ENCODE assay signal across 16 cellular contexts in the genomic region with DNA sequence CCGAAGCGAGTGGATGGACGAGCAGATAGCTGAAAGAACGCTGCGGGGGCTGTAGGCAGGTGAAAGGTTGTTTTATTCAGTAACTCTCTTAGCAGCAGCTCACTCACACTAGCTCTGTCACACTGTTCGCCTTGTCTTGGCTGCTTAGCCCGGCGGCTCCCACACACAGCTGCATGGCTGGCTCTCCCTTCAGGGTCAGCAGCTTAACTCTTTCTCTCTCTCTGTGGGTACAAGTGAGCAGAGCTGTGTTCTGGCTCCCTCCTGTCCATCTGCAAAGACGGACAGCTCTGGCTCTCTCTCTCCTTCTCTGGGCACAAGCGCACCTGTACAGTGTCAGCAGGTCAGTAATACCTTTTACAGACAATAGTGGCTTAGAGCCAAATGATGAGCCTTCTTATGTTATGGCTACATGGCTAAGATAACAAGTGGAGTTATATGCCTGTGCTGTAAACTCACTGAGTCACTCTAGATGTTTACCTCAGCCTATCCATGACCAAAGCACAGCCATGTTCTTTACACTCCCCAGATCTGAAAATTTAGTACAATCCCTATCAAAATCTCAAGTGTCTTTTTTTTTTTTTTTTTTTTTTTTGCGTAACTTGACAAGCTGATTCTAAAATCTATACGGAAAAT.
DNase-seq lines count a peak whose midpoint lies in the region; ATAC-seq and TF ChIP-seq lines count a peak whose summit lies in the region.
"Had no signal": no experiment of that assay in that cellular context is flagged by ENCODE, and none has a peak within 500 bp of the region (broad histone marks: within the 10 kb centered on the region; RNA-seq: fewer than 3 reads in every experiment).

No MANE protein-coding gene starts in this region.

- intact Hi-C loops in heart right ventricle (cut with DNase I) = loop anchor here in 2 of 10 donors (10.0 kb wide), 2 partner anchors 326 to 336 kb away; no protein-coding TSS in a partner anchor
- intact Hi-C loops in ovary (cut with DNase I) = no loop called here
- intact Hi-C loops in tibial artery (cut with DNase I; ENCODE audit: low total_unique reads) = no loop called here

- H3K27ac Mint-ChIP-seq in HFFc6 = no peak overlapping the region
- H3K27ac Mint-ChIP-seq: activated CD4-positive, alpha-beta memory T cell treated with anti-CD3 and anti-CD28 coated beads, Interleukin-2, amount 10 ng/mL, durations not matched to agents 7 days and 5 days; naive thymus-derived CD4-positive, alpha-beta T cell had no signal

- H3K27ac ChIP-seq in heart right ventricle = peak overlapping the region in 5 of 10 donors; percentile 1 to 87 (median 7)
- H3K27ac ChIP-seq in ovary = peak overlapping the region in 1 of 2 donors; percentile 54
- no peak overlapping the region for H3K27ac ChIP-seq in tibial artery
- H3K27ac ChIP-seq: gastrocnemius medialis had no signal

- H3K9me3 Mint-ChIP-seq in HFFc6 = no peaks in the 10 kb centered on the region

- peaks cover 19% of the 10 kb centered on the region for H3K27me3 Mint-ChIP-seq in HFFc6 (ENCODE audit: insufficient read depth)

- no peak for TF ChIP-seq POLR2A in ovary (IDR thresholded peaks at IDR 0.05)

- peak overlapping the region in 2 of 10 donors; percentile 12 to 19 for H3K4me3 ChIP-seq in heart right ventricle
- H3K4me3 ChIP-seq in ovary = no peak overlapping the region
- no peak overlapping the region for H3K4me3 ChIP-seq in tibial artery

- H3K9me3 ChIP-seq in heart right ventricle (peaks cover 0 to 41% (median 8%) of the 10 kb centered on the region in 11 donors), ovary (no peaks in the 10 kb centered on the region), tibial artery (peaks cover 0 to 3% (median 0%) of the 10 kb centered on the region in 3 donors)
- H3K9me3 ChIP-seq: Caco-2, gastrocnemius medialis had no signal

- no peak for TF ChIP-seq EP300 in ovary (IDR thresholded peaks at IDR 0.05)

- no peaks in the 10 kb centered on the region for H3K36me3 Mint-ChIP-seq in HFFc6 (ENCODE audit: low read depth)

- H3K4me1 Mint-ChIP-seq in HFFc6 (ENCODE audit: low read depth) = peaks cover 16% of the 10 kb centered on the region
- H3K4me1 Mint-ChIP-seq: activated CD4-positive, alpha-beta memory T cell treated with anti-CD3 and anti-CD28 coated beads, Interleukin-2, amount 10 ng/mL, durations not matched to agents 7 days and 5 days; naive thymus-derived CD4-positive, alpha-beta T cell had no signal

- TF ChIP-seq CTCF in HFFc6 (IDR thresholded peaks at IDR 0.05) (no peak), heart right ventricle (IDR thresholded peaks at IDR 0.05) (no peak), ovary (IDR thresholded peaks at IDR 0.05) (no peak), tibial artery (IDR thresholded peaks at IDR 0.05) (no peak)

- DNase-seq in HFFc6 (no peak), RPMI8226 (peak; percentile 17), heart right ventricle (peak in 1 of 2 donors; percentile 21), ovary (peak; percentile 49 to 76 (median 65)), tibial artery (no peak)
- DNase-seq: activated CD4-positive, alpha-beta memory T cell treated with anti-CD3 and anti-CD28 coated beads, Interleukin-2, amount 10 ng/mL, durations not matched to agents 7 days and 5 days; aorta; Caco-2; gastrocnemius medialis; MM.1S; naive thymus-derived CD4-positive, alpha-beta T cell; NCI-H226; small intestine; T1000 had no signal

- peak overlapping the region; percentile 27; the same call in 1 of the 2 replicates for H3K4me3 Mint-ChIP-seq in HFFc6
- H3K4me3 Mint-ChIP-seq: activated CD4-positive, alpha-beta memory T cell treated with anti-CD3 and anti-CD28 coated beads, Interleukin-2, amount 10 ng/mL, durations not matched to agents 7 days and 5 days; naive thymus-derived CD4-positive, alpha-beta T cell had no signal

- H3K27me3 ChIP-seq in heart right ventricle (no peaks in the 10 kb centered on the region), ovary (no peaks in the 10 kb centered on the region), tibial artery (no peaks in the 10 kb centered on the region)
- H3K27me3 ChIP-seq: gastrocnemius medialis had no signal

- 47 to 58% methylated on average over 12 of the region's 12 CpGs for WGBS in heart right ventricle, 2 donors
- WGBS in ovary, 3 donors = 12 to 15% (median 12%) methylated on average over 12 of the region's 12 CpGs

- H3K4me1 ChIP-seq in heart right ventricle (peaks cover 0 to 41% (median 11%) of the 10 kb centered on the region in 9 donors), ovary (ENCODE audit: insufficient read depth) (peaks cover 2% of the 10 kb centered on the region), tibial artery (no peaks in the 10 kb centered on the region)
- H3K4me1 ChIP-seq: Caco-2 had no signal

- peak in 7 of 8 donors; percentile 48 to 80 (median 60) for ATAC-seq in heart right ventricle
- ATAC-seq in HG02840 (IDR thresholded peaks at IDR 0.05; ENCODE audit: low FRiP score, unreplicated experiment) = no peak
- ATAC-seq in HG03097 (IDR thresholded peaks at IDR 0.05; ENCODE audit: low FRiP score, unreplicated experiment) = no peak
- ATAC-seq: gastrocnemius medialis; naive thymus-derived CD4-positive, alpha-beta T cell had no signal

- H3K36me3 ChIP-seq in heart right ventricle (no peaks in the 10 kb centered on the region), ovary (no peaks in the 10 kb centered on the region), tibial artery (no peaks in the 10 kb centered on the region)
- H3K36me3 ChIP-seq: gastrocnemius medialis had no signal

Comparison
In these comparisons a context has a peak if more than half of its experiments do, and no peak if none do; other contexts are left out.
1. DNase-seq: peak in RPMI8226 (single experiment) and ovary (5 of 5); none in HFFc6 (single experiment) and tibial artery (0 of 2).
2. ATAC-seq: peak in heart right ventricle (7 of 8); none in HG02840 (single experiment) and HG03097 (single experiment).